In the genomic region with DNA sequence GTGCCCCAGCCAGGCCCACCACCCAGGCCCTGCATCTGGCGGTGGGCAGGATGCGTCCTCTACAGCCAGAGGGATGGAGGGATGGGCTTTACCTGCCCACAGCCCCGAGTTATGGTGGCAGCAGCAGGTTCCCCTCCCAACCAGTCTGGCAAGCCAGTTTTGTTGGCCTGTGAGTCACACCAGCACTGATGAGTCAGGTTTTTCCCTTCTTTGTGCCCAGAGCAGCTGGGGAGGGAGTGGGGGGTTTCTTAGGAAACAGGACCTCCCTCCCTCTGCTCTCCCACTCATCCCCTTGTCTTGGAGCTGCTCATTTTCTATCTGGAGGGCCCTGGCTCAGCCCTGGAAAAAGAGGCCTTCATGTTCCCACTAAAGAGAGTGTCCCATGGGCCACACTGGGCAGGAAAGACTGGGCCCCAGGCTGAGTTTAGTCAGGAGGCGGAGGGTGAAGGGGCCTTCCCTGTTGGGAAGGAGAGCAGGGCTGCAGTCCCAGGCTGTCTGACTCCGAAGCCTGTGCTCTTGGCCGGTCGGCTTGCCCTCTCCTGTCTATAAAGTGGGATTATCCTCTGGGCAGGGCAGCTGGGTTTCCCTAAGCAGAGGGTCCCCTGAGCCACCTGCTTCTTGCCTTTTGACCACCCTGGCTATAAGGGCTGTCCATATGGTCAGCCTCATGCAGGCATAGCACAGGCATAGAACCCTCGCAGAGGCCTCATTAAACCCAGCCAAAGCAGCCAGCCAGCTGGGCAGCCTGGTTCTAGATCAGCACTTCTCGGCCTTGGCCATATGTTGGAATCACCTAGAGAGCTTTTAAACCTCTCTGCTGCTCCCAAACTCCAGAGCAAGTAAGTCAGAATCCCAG, we compare ENCODE assay signal across 9 cellular contexts. TPM values are rescaled to one million over a fixed set of nuclear protein-coding genes. Genes with fewer than 3 reads are reported as not detected.
A peak's percentile ranks its signal among the peaks of the same experiment; 100 is the strongest.
DNase-seq lines count a peak whose midpoint lies in the region; ATAC-seq and TF ChIP-seq lines count a peak whose summit lies in the region.
"Had no signal": no experiment of that assay in that cellular context is flagged by ENCODE, and none has a peak within 500 bp of the region (broad histone marks: within the 10 kb centered on the region; RNA-seq: fewer than 3 reads in every experiment).

No MANE protein-coding gene starts in this region.

- H3K36me3 ChIP-seq in gastrocnemius medialis = no peaks in the 10 kb centered on the region

- H3K4me1 ChIP-seq in gastrocnemius medialis = peaks cover 41 to 47% of the 10 kb centered on the region in 2 donors

- ATAC-seq in gastrocnemius medialis (peak; percentile 73 to 79), HG03097 (IDR thresholded peaks at IDR 0.05; ENCODE audit: low FRiP score, unreplicated experiment) (no peak)

- H3K4me3 ChIP-seq in gastrocnemius medialis = no peak overlapping the region

- DNase-seq in DMS53 (lab: John Stamatoyannopoulos, UW) (peak; percentile 94), NCI-H82 treated with DMSO at 0.1 percent for 48 hours (lab: John Stamatoyannopoulos, UW; ENCODE audit: unreplicated experiment) (peak; percentile 18), anterior cingulate cortex (lab: John Stamatoyannopoulos, UW) (peak in 45 of 58 donors; percentile 10 to 80 (median 47)), hippocampal formation (lab: John Stamatoyannopoulos, UW) (peak; percentile 36 to 55), gastrocnemius medialis (peak; percentile 46 to 65), mesenteric fat pad (ENCODE audit: low spot score) (no peak), NCI-H1092 treated with DMSO at 0.1 percent for 48 hours (lab: John Stamatoyannopoulos, UW) (no peak)

- H3K27me3 ChIP-seq in gastrocnemius medialis = no peaks in the 10 kb centered on the region

- TF ChIP-seq CTCF in gastrocnemius medialis (IDR thresholded peaks at IDR 0.05 in 4 of 5, conservative IDR thresholded peaks at IDR 0.05 in 1 of 5) = no peak

- peak overlapping the region; percentile 73 to 85 (median 81) for H3K27ac ChIP-seq in gastrocnemius medialis
- H3K27ac ChIP-seq: KMS-11 had no signal

- TF ChIP-seq POLR2A in gastrocnemius medialis (IDR thresholded peaks at IDR 0.05) = no peak

- in situ Hi-C loops in gastrocnemius medialis (cut with MboI; ENCODE audit: low sequenced_read_pairs in 4 of 4) = no loop called here

- no peaks in the 10 kb centered on the region for H3K9me3 ChIP-seq in gastrocnemius medialis

- intact Hi-C loops in gastrocnemius medialis (cut with DNase I; ENCODE audit: low total_unique reads) = loop anchor here (2.0 kb wide), 1 partner anchor 44 kb away; a partner anchor contains a TSS

RNA-seq across cellular contexts. Expression of a gene that starts 30.2 kb away (rescaled TPM):
- total RNA-seq in gastrocnemius medialis = 1,000 to 10,000 TPM in 1 of 4 donors, 100 to 1,000 TPM in 3; 105 to 1,024 (median 853) TPM
- not detected for total RNA-seq in mesenteric fat pad

RNA-seq across cellular contexts. Expression of a gene that starts 41.8 kb away (rescaled TPM):
- total RNA-seq in gastrocnemius medialis (10 to 100 TPM in 1 of 4 donors, 1 to 10 TPM in 1, under 1 TPM in 2; 0.27 to 11.2 (median 4.1) TPM), mesenteric fat pad (3.8 TPM)

RNA-seq across cellular contexts. Expression of a gene that starts 43.7 kb away (rescaled TPM):
- total RNA-seq in gastrocnemius medialis (10 to 100 TPM; 13.7 to 40.0 (median 23.3) TPM), mesenteric fat pad (19.9 TPM)

RNA-seq across cellular contexts. Expression of a gene that starts 44.2 kb away (rescaled TPM):
- 10 to 100 TPM; 56.1 to 70.0 (median 65.0) TPM for total RNA-seq in gastrocnemius medialis
- 38.0 TPM for total RNA-seq in mesenteric fat pad

RNA-seq across cellular contexts. Expression of a gene that starts 47.1 kb away (rescaled TPM):
- total RNA-seq in gastrocnemius medialis (under 1 TPM in 2 of 4 donors, not detected in 2; 0.41 to 0.55 TPM), mesenteric fat pad (not detected)

Comparison
In these comparisons a context has a peak if more than half of its experiments do, and no peak if none do; other contexts are left out.
1. DNase-seq: peak in DMS53 (single experiment), NCI-H82 treated with DMSO at 0.1 percent for 48 hours (single experiment), anterior cingulate cortex (45 of 58), hippocampal formation (2 of 2) and gastrocnemius medialis (2 of 2); none in mesenteric fat pad (single experiment) and NCI-H1092 treated with DMSO at 0.1 percent for 48 hours (single experiment).
2. RNA of a gene that starts 30.2 kb away (total RNA-seq): 105 to 1,024 TPM in gastrocnemius medialis; not detected in mesenteric fat pad (single experiment); every median in the first group is over 100 times any median in the second.